In genomic region chr20:23139524-23139923, GRCh38 we compare ENCODE assay signal across 1 cellular context.
TF ChIP-seq lines count a peak whose summit lies in the region.

No MANE protein-coding gene starts in this region.

TF ChIP-seq in H1, 55 proteins besides CTCF, POLR2A, EP300 and RAD21 (continued from another document):
- TF ChIP-seq CHD7 (IDR thresholded peaks at IDR 0.05; ENCODE audit: insufficient replicate concordance, low read length): no peak
- no peak for TF ChIP-seq ATF3 (IDR thresholded peaks at IDR 0.05; ENCODE audit: insufficient read depth, low read depth, low read length)
- TF ChIP-seq E2F6 (IDR thresholded peaks at IDR 0.05): no peak
- no peak for TF ChIP-seq BACH1 (IDR thresholded peaks at IDR 0.05; ENCODE audit: low read length)
- no peak for TF ChIP-seq KDM5A (IDR thresholded peaks at IDR 0.05; ENCODE audit: low read length)
- TF ChIP-seq BCL11A (IDR thresholded peaks at IDR 0.05; ENCODE audit: low read depth in 2 of 2, low read length in 2 of 2): no peak
